In the genomic region with DNA sequence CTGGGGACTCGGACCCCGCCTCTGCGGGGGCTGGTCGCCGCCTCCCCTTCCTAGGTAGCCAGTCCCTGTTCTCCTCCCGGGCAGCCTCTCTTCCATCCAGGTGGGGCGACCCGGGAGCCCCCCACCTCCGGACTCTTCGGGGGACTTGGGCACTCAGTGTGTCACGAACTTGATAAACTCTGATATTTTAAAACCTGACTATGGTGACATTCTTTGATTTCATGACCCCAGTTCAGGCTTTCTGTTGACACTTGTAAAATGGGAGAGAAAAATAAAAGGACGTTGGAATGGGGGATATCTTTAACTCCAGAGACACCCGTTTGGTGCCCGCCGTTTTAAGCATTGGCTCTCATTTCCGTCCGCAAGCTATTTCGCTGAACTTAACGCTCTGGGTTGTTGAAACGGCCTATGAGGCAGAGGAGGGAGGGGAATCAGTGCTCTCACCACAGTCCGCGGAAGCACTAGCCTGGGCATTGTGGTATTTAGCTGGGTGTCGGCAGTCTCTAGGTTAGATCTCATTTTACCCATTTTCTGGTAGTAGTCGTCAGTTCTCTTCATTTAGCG, we compare ENCODE assay signal across 8 cellular contexts. TPM values are rescaled to one million over a fixed set of nuclear protein-coding genes. Genes with fewer than 3 reads are reported as not detected.
DNase-seq lines count a peak whose midpoint lies in the region; ATAC-seq and TF ChIP-seq lines count a peak whose summit lies in the region.

No MANE protein-coding gene starts in this region.

- WGBS in adrenal gland, 4 donors: 0 to 2% (median 0%) methylated on average over 15 to 25 of the region's 25 CpGs

- H3K4me3 ChIP-seq in adrenal gland: peak overlapping the region; percentile 59 to 85 (median 70)
- peak overlapping the region; percentile 86 to 97 for H3K4me3 ChIP-seq in right atrium auricular region

- TF ChIP-seq POLR2A in adrenal gland (IDR thresholded peaks at IDR 0.05): peak in 1 of 2 donors; percentile 38

- H3K9me3 ChIP-seq in adrenal gland (replicated peaks in 1 of 3) (no peaks in the 10 kb centered on the region), right atrium auricular region (no peaks in the 10 kb centered on the region)

- H3K27ac ChIP-seq in adrenal gland (peak overlapping the region; percentile 97 to 99 (median 98)), right atrium auricular region (peak overlapping the region; percentile 96 to 98)

- in situ Hi-C loops in Caki2 (cut with HindIII; ENCODE audit: low pct_unique_long_range_greater_than_20kb, low sequenced_read_pairs): no loop called here

- peak; percentile 21 for ATAC-seq in GM21381 (IDR thresholded peaks at IDR 0.05; ENCODE audit: unreplicated experiment)
- ATAC-seq in SK-N-SH treated with all-trans-retinoic acid at 6 μM for 48 hours: peak; percentile 24
- no peak for ATAC-seq in GM18520 (IDR thresholded peaks at IDR 0.05; ENCODE audit: unreplicated experiment)

- intact Hi-C loops in adrenal gland (cut with DNase I): loop anchor here in 1 of 2 donors (5.0 kb wide), 1 partner anchor 58 kb away; the partner anchor contains the start of gene SUPV3L1

- no peak for TF ChIP-seq CTCF in adrenal gland (IDR thresholded peaks at IDR 0.05)
- no peak for TF ChIP-seq CTCF in right atrium auricular region (IDR thresholded peaks at IDR 0.05)

- H3K4me1 ChIP-seq in adrenal gland (replicated peaks in 1 of 2): peaks cover 3 to 35% of the 10 kb centered on the region in 2 donors
- H3K4me1 ChIP-seq in right atrium auricular region: peaks cover 0 to 19% of the 10 kb centered on the region in 2 donors

- no peaks in the 10 kb centered on the region for H3K27me3 ChIP-seq in adrenal gland
- no peaks in the 10 kb centered on the region for H3K27me3 ChIP-seq in right atrium auricular region

- H3K36me3 ChIP-seq in adrenal gland (replicated peaks in 1 of 2) (no peaks in the 10 kb centered on the region), right atrium auricular region (no peaks in the 10 kb centered on the region)

- DNase-seq in Caki2 (ENCODE audit: low read depth) (peak; percentile 54), HT1080 (ENCODE audit: low read depth) (peak; percentile 59), adrenal gland (peak; percentile 53 to 74 (median 61)), right atrium auricular region (ENCODE audit: low spot score) (no peak), putamen (ENCODE audit: low spot score) (peak; percentile 20)

TF ChIP-seq in SK-N-SH treated with all-trans-retinoic acid at 6 μM for 48 hours, 23 proteins besides CTCF, POLR2A, EP300 and RAD21:
- no peak for TF ChIP-seq GLIS3 (CRISPR knock-in tag; IDR thresholded peaks at IDR 0.05)
- no peak for TF ChIP-seq ZFP3 (CRISPR knock-in tag; IDR thresholded peaks at IDR 0.05)
- no peak for TF ChIP-seq ARNTL (CRISPR knock-in tag; IDR thresholded peaks at IDR 0.05; ENCODE audit: borderline replicate concordance, low read depth)
- TF ChIP-seq ZNF8 (CRISPR knock-in tag; IDR thresholded peaks at IDR 0.05): no peak
- no peak for TF ChIP-seq RARB (CRISPR knock-in tag; IDR thresholded peaks at IDR 0.05)
- no peak for TF ChIP-seq CREB5 (CRISPR knock-in tag; IDR thresholded peaks at IDR 0.05; ENCODE audit: low read depth)
- TF ChIP-seq ZC3H10 (CRISPR knock-in tag; IDR thresholded peaks at IDR 0.05): no peak

RNA-seq across cellular contexts. Expression of gene VPS26A, which starts 0.7 kb away (rescaled TPM):
- total RNA-seq in Caki2 (2014; rRNA removed; shearing (Covaris generic); ENCODE audit: low replicate concordance): 20.1 and 25.2 TPM in 2 replicates
- 19.2 and 47.5 TPM in 2 replicates for total RNA-seq in HT1080 (2014; rRNA removed; shearing (Covaris generic))
- 61.8 and 69.9 TPM in 2 replicates for polyA plus RNA-seq in HT1080 (2015; cell fraction: cytosol; rRNA removed)
- 45.4 and 52.2 TPM in 2 replicates for polyA plus RNA-seq in HT1080 (2015; cell fraction: nucleus; rRNA removed)
- 10 to 100 TPM; 16.5 to 59.4 (median 39.1) TPM for total RNA-seq in adrenal gland
- polyA plus RNA-seq in adrenal gland: 10 to 100 TPM; 15.6 to 65.2 (median 20.4) TPM
- total RNA-seq in right atrium auricular region: 10 to 100 TPM; 19.3 to 20.1 TPM

RNA-seq across cellular contexts. Expression of gene SRGN, which starts 36.7 kb away (rescaled TPM):
- total RNA-seq in Caki2 (2014; rRNA removed; shearing (Covaris generic); ENCODE audit: low replicate concordance): 288 and 293 TPM in 2 replicates
- total RNA-seq in HT1080 (2014; rRNA removed; shearing (Covaris generic)): 135 and 180 TPM in 2 replicates
- 232 and 250 TPM in 2 replicates for polyA plus RNA-seq in HT1080 (2015; cell fraction: cytosol; rRNA removed)
- polyA plus RNA-seq in HT1080 (2015; cell fraction: nucleus; rRNA removed): 179 and 200 TPM in 2 replicates
- total RNA-seq in adrenal gland: 100 to 1,000 TPM in 5 of 8 donors, 10 to 100 TPM in 3; 43.4 to 156 (median 113) TPM
- polyA plus RNA-seq in adrenal gland: 100 to 1,000 TPM in 1 of 3 donors, 10 to 100 TPM in 2; 31.6 to 125 (median 38.5) TPM
- 100 to 1,000 TPM in 1 of 2 donors, 10 to 100 TPM in 1; 79.4 to 124 TPM for total RNA-seq in right atrium auricular region

RNA-seq across cellular contexts. Expression of gene SUPV3L1, which starts 55.4 kb away (rescaled TPM):
- total RNA-seq in Caki2 (2014; rRNA removed; shearing (Covaris generic); ENCODE audit: low replicate concordance): 18.0 and 23.5 TPM in 2 replicates
- 27.4 and 28.2 TPM in 2 replicates for total RNA-seq in HT1080 (2014; rRNA removed; shearing (Covaris generic))
- 29.2 and 32.3 TPM in 2 replicates for polyA plus RNA-seq in HT1080 (2015; cell fraction: cytosol; rRNA removed)
- 59.4 and 60.3 TPM in 2 replicates for polyA plus RNA-seq in HT1080 (2015; cell fraction: nucleus; rRNA removed)
- total RNA-seq in adrenal gland (10 to 100 TPM; 24.4 to 53.1 (median 33.6) TPM), right atrium auricular region (10 to 100 TPM; 20.8 to 27.2 TPM)
- 100 to 1,000 TPM in 2 of 3 donors, 10 to 100 TPM in 1; 54.8 to 165 (median 114) TPM for polyA plus RNA-seq in adrenal gland
